ENCODE assay signal across 8 cellular contexts in genomic region chr1:11158720-11159321, GRCh38. TPM values are rescaled to one million over a fixed set of nuclear protein-coding genes. Genes with fewer than 3 reads are reported as not detected.
A peak's percentile ranks its signal among the peaks of the same experiment; 100 is the strongest.
DNase-seq lines count a peak whose midpoint lies in the region; ATAC-seq and TF ChIP-seq lines count a peak whose summit lies in the region.

No MANE protein-coding gene starts in this region.

- CTCF ChIA-PET in mammary epithelial cell (lab: Charles Lee; ENCODE audit: low non-redundant PET): interaction anchor here (0.5 to 0.8 kb wide), 5 partner anchors 12 to 69 kb away, joined by 3 to 7 read pairs (median 4); partner anchors contain the start of gene EXOSC10

- H3K4me1 ChIP-seq in mammary epithelial cell (ENCODE audit: insufficient read depth, low read length): peaks cover 22% of the 10 kb centered on the region
- peaks cover 2 to 4% of the 10 kb centered on the region in 2 donors for H3K4me1 ChIP-seq in left lung

- dilution Hi-C loops in mammary epithelial cell (cut with HindIII; ENCODE audit: low sequenced_read_pairs): no loop called here

- H3K27me3 ChIP-seq in mammary epithelial cell (ENCODE audit: insufficient read depth, low read length) (no peaks in the 10 kb centered on the region), left lung (no peaks in the 10 kb centered on the region)

- H3K4me3 ChIP-seq in mammary epithelial cell (replicated peaks in 1 of 3; ENCODE audit: insufficient read depth in 1 of 3, low read depth in 2 of 3, low read length in 3 of 3) (no peak overlapping the region), left lung (no peak overlapping the region)

- 65% methylated on average over 3 of the region's 3 CpGs for WGBS in mammary epithelial cell (ENCODE audit: low coverage, missing lambda C conversion rate)

- H3K9me3 ChIP-seq in mammary epithelial cell (replicated peaks; ENCODE audit: insufficient read depth, low read length) (no peaks in the 10 kb centered on the region), left lung (no peaks in the 10 kb centered on the region)

- H4K20me1 ChIP-seq in mammary epithelial cell (ENCODE audit: insufficient read depth, low read length): no peaks in the 10 kb centered on the region

- TF ChIP-seq CTCF in mammary epithelial cell (conservative IDR thresholded peaks at IDR 0.05 in 1 of 2, IDR thresholded peaks at IDR 0.05 in 1 of 2; ENCODE audit: extremely low read depth in 1 of 2, insufficient read depth in 1 of 2, low read depth in 1 of 2, low read length in 2 of 2): no peak
- TF ChIP-seq CTCF in left lung (IDR thresholded peaks at IDR 0.05): no peak

- no peak overlapping the region for H3K9ac ChIP-seq in mammary epithelial cell (ENCODE audit: insufficient read depth, low read length)

- H3K27ac ChIP-seq in mammary epithelial cell (ENCODE audit: insufficient read depth, low read depth, low read length) (peak overlapping the region; percentile 79), left lung (no peak overlapping the region)

- no TSS peak for BruUV-seq in mammary epithelial cell (replicated peaks; lab: Mats Ljungman, UMichigan)

- intact Hi-C loops in mammary epithelial cell (cut with micrococcal nuclease) (loop anchor here (1.0 kb wide), 1 partner anchor 12 kb away; no protein-coding TSS in a partner anchor), left lung (cut with DNase I) (no loop called here)

- in situ Hi-C loops in mammary epithelial cell (cut with MboI; ENCODE audit: low sequenced_read_pairs in 2 of 2): no loop called here

- H3K79me2 ChIP-seq in mammary epithelial cell (ENCODE audit: insufficient read depth, low read length): no peaks in the 10 kb centered on the region

- ATAC-seq in left lung (peak; percentile 57), GM18502 (IDR thresholded peaks at IDR 0.05; ENCODE audit: poor library complexity, unreplicated experiment) (no peak), HG03097 (IDR thresholded peaks at IDR 0.05; ENCODE audit: low FRiP score, unreplicated experiment) (no peak), HG03457 (IDR thresholded peaks at IDR 0.05; ENCODE audit: unreplicated experiment) (no peak)

- DNase-seq in A172 (ENCODE audit: low spot score): peak; percentile 84
- DNase-seq in HPDE6-E6E7 (ENCODE audit: extremely low spot score): peak; percentile 60
- peak; percentile 89 for DNase-seq in mammary epithelial cell
- no peak for DNase-seq in left lung
- DNase-seq in SK-N-DZ (ENCODE audit: low spot score): no peak

- H3K36me3 ChIP-seq in mammary epithelial cell (ENCODE audit: insufficient read depth, low read length): peaks cover 2% of the 10 kb centered on the region
- peaks cover 0 to 44% of the 10 kb centered on the region in 2 donors for H3K36me3 ChIP-seq in left lung

- H2AFZ ChIP-seq in mammary epithelial cell (ENCODE audit: low read depth, low read length): no peak overlapping the region

- H3K4me2 ChIP-seq in mammary epithelial cell (ENCODE audit: insufficient read depth, low read depth, low read length): peak overlapping the region; percentile 3

RNA-seq across cellular contexts. Expression of gene ANGPTL7, which starts 30.3 kb away (rescaled TPM):
- 17.9 and 21.8 TPM in 2 replicates for total RNA-seq in A172 (2014; rRNA removed; shearing (Covaris generic))
- 1 to 10 TPM in 1 of 2 donors, not detected in 1; 2.3 TPM for total RNA-seq in mammary epithelial cell
- polyA plus RNA-seq in mammary epithelial cell: not detected
- polyA minus RNA-seq in mammary epithelial cell: not detected
- total RNA-seq in left lung: 1 to 10 TPM in 1 of 2 donors, under 1 TPM in 1; 0.42 to 1.6 TPM
- not detected in 2 replicates for polyA plus RNA-seq in SK-N-DZ (2014; cell fraction: cytosol; rRNA removed)
- not detected in 2 replicates for polyA plus RNA-seq in SK-N-DZ (2014; cell fraction: nucleus; rRNA removed)

RNA-seq across cellular contexts. Expression of gene EXOSC10, which starts 59.2 kb away (rescaled TPM):
- total RNA-seq in A172 (2014; rRNA removed; shearing (Covaris generic)): 55.0 and 65.1 TPM in 2 replicates
- total RNA-seq in mammary epithelial cell: 10 to 100 TPM; 62.0 to 66.6 TPM
- polyA plus RNA-seq in mammary epithelial cell: 72.4 TPM
- 43.9 TPM for polyA minus RNA-seq in mammary epithelial cell
- total RNA-seq in left lung: 10 to 100 TPM; 42.9 to 53.2 TPM
- polyA plus RNA-seq in SK-N-DZ (2014; cell fraction: cytosol; rRNA removed): 67.1 and 76.5 TPM in 2 replicates
- polyA plus RNA-seq in SK-N-DZ (2014; cell fraction: nucleus; rRNA removed): 167 and 174 TPM in 2 replicates

Comparison
In these comparisons a context has a peak if more than half of its experiments do, and no peak if none do; other contexts are left out.
1. DNase-seq: peak in A172 (single experiment), HPDE6-E6E7 (single experiment) and mammary epithelial cell (single experiment); none in left lung (0 of 2) and SK-N-DZ (single experiment).